ENCODE assay signal across 8 cellular contexts in genomic region chr1:161185282-161185682, GRCh38. TPM values are rescaled to one million over a fixed set of nuclear protein-coding genes. Genes with fewer than 3 reads are reported as not detected.
DNase-seq lines count a peak whose midpoint lies in the region; ATAC-seq and TF ChIP-seq lines count a peak whose summit lies in the region.

No MANE protein-coding gene starts in this region.

- TF ChIP-seq POLR2A in lower leg skin (IDR thresholded peaks at IDR 0.05) = no peak

- no peak overlapping the region for H2BK15ac ChIP-seq in H9 (ENCODE audit: low read depth, low read length)

- H3K79me2 ChIP-seq in H9 (ENCODE audit: insufficient read depth, low read length) = no peaks in the 10 kb centered on the region

- H4K8ac ChIP-seq in H9 (replicated peaks; ENCODE audit: insufficient read length, low read depth, low read length) = no peak overlapping the region

- no peaks in the 10 kb centered on the region for H3K23me2 ChIP-seq in H9 (ENCODE audit: insufficient read length, low read depth, low read length, poor library complexity, severe bottlenecking)

- H4K91ac ChIP-seq in H9 (ENCODE audit: insufficient read length, low read depth, low read length) = no peak overlapping the region

- H2BK120ac ChIP-seq in H9 (ENCODE audit: low read depth, low read length, poor library complexity, severe bottlenecking) = no peak overlapping the region

- peaks cover 2% of the 10 kb centered on the region; the same call in 1 of the 2 replicates for H3K27me3 Mint-ChIP-seq in H9 (ENCODE audit: low read depth)

- WGBS in lower leg skin, 2 donors = 4 to 5% methylated on average over 3 of the region's 3 CpGs
- no CpG with 5 or more reads among the region's 3 CpGs for WGBS in H9 (ENCODE audit: extremely low coverage, insufficient read length, low lambda C conversion rate)

- H3K27ac Mint-ChIP-seq in stimulated activated effector memory CD8-positive, alpha-beta T cell treated with anti-CD3 and anti-CD28 coated beads, Interleukin-12 subunit alpha, Interleukin-12 subunit beta, amount 100 ng/mL, for 72 hours = peak overlapping the region; percentile 98
- 0 out of 7 replicates have a peak overlapping the region, but pooled peaks of 1 of the 3 experiments have one; percentile 6 for H3K27ac Mint-ChIP-seq in H9

- H2BK20ac ChIP-seq in H9 (ENCODE audit: low read depth, low read length, poor library complexity, severe bottlenecking) = no peak overlapping the region

- H2BK5ac ChIP-seq in H9 (ENCODE audit: insufficient read length, low read length) = no peak overlapping the region

- no peak overlapping the region for H3K9ac ChIP-seq in H9 (ENCODE audit: extremely low read depth, insufficient read length, low read length)

- peak; percentile 84 for ATAC-seq in stimulated activated effector memory CD8-positive, alpha-beta T cell treated with anti-CD3 and anti-CD28 coated beads, Interleukin-12 subunit alpha, Interleukin-12 subunit beta, amount 100 ng/mL, for 72 hours

- H2BK12ac ChIP-seq in H9 (ENCODE audit: insufficient read length, low read depth, low read length) = no peak overlapping the region

- no peaks in the 10 kb centered on the region for H3K4me1 ChIP-seq in H9 (ENCODE audit: insufficient read depth, low read length)

- H3K27me3 ChIP-seq in HL-60 (ENCODE audit: insufficient read depth, poor library complexity, severe bottlenecking) (no peaks in the 10 kb centered on the region), H9 (ENCODE audit: insufficient read depth, low read length) (no peaks in the 10 kb centered on the region)

- no peaks in the 10 kb centered on the region for H3K9me3 Mint-ChIP-seq in stimulated activated effector memory CD8-positive, alpha-beta T cell treated with anti-CD3 and anti-CD28 coated beads, Interleukin-12 subunit alpha, Interleukin-12 subunit beta, amount 100 ng/mL, for 72 hours
- no peaks in the 10 kb centered on the region for H3K9me3 Mint-ChIP-seq in H9

- no peak overlapping the region for H3T11ph ChIP-seq in H9 (ENCODE audit: low read length)

- no peaks in the 10 kb centered on the region for H3K36me3 Mint-ChIP-seq in stimulated activated effector memory CD8-positive, alpha-beta T cell treated with anti-CD3 and anti-CD28 coated beads, Interleukin-12 subunit alpha, Interleukin-12 subunit beta, amount 100 ng/mL, for 72 hours
- H3K36me3 Mint-ChIP-seq in H9 (ENCODE audit: insufficient read depth in 1 of 3, low read depth in 3 of 3) = no peaks in the 10 kb centered on the region

- H3K14ac ChIP-seq in H9 (ENCODE audit: insufficient read depth, low read length) = no peak overlapping the region

- peak overlapping the region; percentile 60 for H3K4me3 Mint-ChIP-seq in stimulated activated effector memory CD8-positive, alpha-beta T cell treated with anti-CD3 and anti-CD28 coated beads, Interleukin-12 subunit alpha, Interleukin-12 subunit beta, amount 100 ng/mL, for 72 hours
- no peak overlapping the region for H3K4me3 Mint-ChIP-seq in H9

- no peak overlapping the region for H2AFZ ChIP-seq in H9 (ENCODE audit: low read length)

- TF ChIP-seq CTCF in GM20000 (IDR thresholded peaks at IDR 0.05; ENCODE audit: extremely low read depth, missing control alignments) (no peak), HL-60 (IDR thresholded peaks at IDR 0.05; ENCODE audit: insufficient read depth, low read length) (no peak), astrocyte of the spinal cord (IDR thresholded peaks at IDR 0.05; ENCODE audit: low read depth, low read length) (no peak), lower leg skin (IDR thresholded peaks at IDR 0.05) (no peak), H9 (conservative IDR thresholded peaks at IDR 0.05) (no peak)

- no peak overlapping the region for H3K18ac ChIP-seq in H9 (ENCODE audit: insufficient read length, low read depth, low read length)

- peaks cover 3% of the 10 kb centered on the region for H4K20me1 ChIP-seq in H9 (ENCODE audit: control insufficient read depth, insufficient read depth, insufficient read length)

- H2AK5ac ChIP-seq in H9 (ENCODE audit: insufficient read length, low read length) = no peak overlapping the region

- H3K4me1 Mint-ChIP-seq in stimulated activated effector memory CD8-positive, alpha-beta T cell treated with anti-CD3 and anti-CD28 coated beads, Interleukin-12 subunit alpha, Interleukin-12 subunit beta, amount 100 ng/mL, for 72 hours = peaks cover 83% of the 10 kb centered on the region
- peaks cover 4 to 7% of the 10 kb centered on the region in 2 experiments; a peak in 3 of 4 replicates for H3K4me1 Mint-ChIP-seq in H9

- no peak overlapping the region for H3K4ac ChIP-seq in H9 (ENCODE audit: low read depth, low read length)

- DNase-seq in CMK (ENCODE audit: low read depth) = peak; percentile 51
- peak; percentile 89 for DNase-seq in GM20000 (ENCODE audit: low spot score)
- peak; percentile 85 to 95 for DNase-seq in HL-60 (ENCODE audit: low read depth in 1 of 2, low spot score in 1 of 2)
- peak in 4 of 5 experiments; percentile 28 to 96 (median 74) for DNase-seq in T-helper 2 cell
- DNase-seq in astrocyte of the spinal cord (ENCODE audit: low read depth, low spot score) = peak; percentile 57
- peak; percentile 88 to 96 for DNase-seq in lower leg skin (ENCODE audit: low spot score in 2 of 2)
- DNase-seq in stimulated activated effector memory CD8-positive, alpha-beta T cell treated with anti-CD3 and anti-CD28 coated beads, Interleukin-12 subunit alpha, Interleukin-12 subunit beta, amount 100 ng/mL, for 72 hours (ENCODE audit: low spot score in 2 of 2) = peak; percentile 38 to 85
- no peak for DNase-seq in H9

- intact Hi-C loops in lower leg skin (cut with DNase I; ENCODE audit: low total_unique reads) = no loop called here

- H3K56ac ChIP-seq in H9 (ENCODE audit: insufficient read length, low read depth, low read length) = no peak overlapping the region

- H4K5ac ChIP-seq in H9 (ENCODE audit: insufficient read length, low read depth, low read length) = no peak overlapping the region

- no peaks in the 10 kb centered on the region for H3K79me1 ChIP-seq in H9 (ENCODE audit: insufficient read depth, low read depth, low read length, poor library complexity, severe bottlenecking)

- no peak overlapping the region for H3K23ac ChIP-seq in H9 (ENCODE audit: insufficient read length, low read depth, low read length)

- H3K9me3 ChIP-seq in H9 (ENCODE audit: control insufficient read depth, low read depth, low read length) = no peaks in the 10 kb centered on the region

- peak overlapping the region; percentile 73 for H3K27ac ChIP-seq in HL-60 (replicated peaks)
- no peak overlapping the region for H3K27ac ChIP-seq in H9 (ENCODE audit: insufficient read length, low read depth, low read length)

- in situ Hi-C loops in astrocyte of the spinal cord (cut with HindIII; ENCODE audit: low sequenced_read_pairs) = no loop called here

- H3K4me2 ChIP-seq in H9 (ENCODE audit: insufficient read depth, insufficient read length, low read length) = no peak overlapping the region

- H3K4me3 ChIP-seq in HL-60 (replicated peaks; ENCODE audit: insufficient read depth, low read length) = no peak overlapping the region
- H3K4me3 ChIP-seq in astrocyte of the spinal cord (ENCODE audit: low read depth, low read length) = no peak overlapping the region
- no peak overlapping the region for H3K4me3 ChIP-seq in lower leg skin (ENCODE audit: low read depth, poor library complexity, severe bottlenecking)

RNA-seq across cellular contexts. Expression of gene B4GALT3, which starts 8.0 kb away (rescaled TPM):
- total RNA-seq in lower leg skin (10 to 100 TPM; 40.9 to 49.9 (median 44.0) TPM), H9 (2021) (31.8 and 33.1 TPM in 2 replicates)

RNA-seq across cellular contexts. Expression of gene ADAMTS4, which starts 13.6 kb away (rescaled TPM):
- total RNA-seq in lower leg skin (10 to 100 TPM in 1 of 4 donors, 1 to 10 TPM in 2, under 1 TPM in 1; 0.20 to 15.3 (median 4.2) TPM), H9 (2021) (7.0 and 9.1 TPM in 2 replicates)

RNA-seq across cellular contexts. Expression of gene NDUFS2, which starts 16.9 kb away (rescaled TPM):
- total RNA-seq in lower leg skin (100 to 1,000 TPM in 3 of 4 donors, 10 to 100 TPM in 1; 88.7 to 127 (median 106) TPM), H9 (2021) (80.3 and 84.5 TPM in 2 replicates)

RNA-seq across cellular contexts. Expression of gene PPOX, which starts 19.1 kb away (rescaled TPM):
- total RNA-seq in lower leg skin (10 to 100 TPM; 16.7 to 46.5 (median 24.8) TPM), H9 (2021) (33.4 and 39.8 TPM in 2 replicates)

RNA-seq across cellular contexts. Expression of gene USP21, which starts 26.0 kb away (rescaled TPM):
- total RNA-seq in lower leg skin = 10 to 100 TPM; 13.7 to 28.8 (median 25.3) TPM
- total RNA-seq in H9 (2021) = 17.9 and 18.4 TPM in 2 replicates
